ENCODE assay signal across 8 cellular contexts in genomic region chr17:50909765-50910661, GRCh38. TPM values are rescaled to one million over a fixed set of nuclear protein-coding genes. Genes with fewer than 3 reads are reported as not detected.
DNase-seq lines count a peak whose midpoint lies in the region; ATAC-seq and TF ChIP-seq lines count a peak whose summit lies in the region.

No MANE protein-coding gene starts in this region.

- peak overlapping the region in 3 of 4 donors; percentile 2 to 15 (median 11) for H3K4me3 ChIP-seq in stomach

- 29 to 57% (median 40%) methylated on average over 15 to 17 of the region's 17 CpGs for WGBS in stomach, 5 donors

- H3K4me1 Mint-ChIP-seq in T-helper 1 cell treated with Interleukin-12 subunit alpha and Interleukin-12 subunit beta and Interleukin-4 antibody, amounts not matched to agents 30 μg/mL and 1 μg/mL, for 36 hours (ENCODE audit: low read depth): peaks cover 37% of the 10 kb centered on the region
- H3K4me1 Mint-ChIP-seq in natural killer cell: peaks cover 16 to 34% of the 10 kb centered on the region in 2 donors

- H3K9me3 Mint-ChIP-seq in T-helper 1 cell treated with Interleukin-12 subunit alpha and Interleukin-12 subunit beta and Interleukin-4 antibody, amounts not matched to agents 30 μg/mL and 1 μg/mL, for 36 hours: no peaks in the 10 kb centered on the region
- H3K9me3 Mint-ChIP-seq in natural killer cell: no peaks in the 10 kb centered on the region

- no peaks in the 10 kb centered on the region for H3K27me3 ChIP-seq in stomach

- H3K36me3 ChIP-seq in stomach: no peaks in the 10 kb centered on the region

- H3K4me3 Mint-ChIP-seq in T-helper 1 cell treated with Interleukin-12 subunit alpha and Interleukin-12 subunit beta and Interleukin-4 antibody, amounts not matched to agents 30 μg/mL and 1 μg/mL, for 36 hours: peak overlapping the region; percentile 17
- peak overlapping the region; percentile 55 for H3K4me3 Mint-ChIP-seq in natural killer cell

- peak; percentile 47 for DNase-seq in activated gamma-delta T cell treated with anti-CD3 and anti-CD28 coated beads, Interleukin-2, amount 50 U/mL, for 16 hours (ENCODE audit: low read depth)
- DNase-seq in natural killer cell (peak; percentile 36), stomach (no peak), DMS79 (lab: John Stamatoyannopoulos, UW) (no peak), NCI-H2029 (lab: John Stamatoyannopoulos, UW) (no peak), hepatic stellate cell (ENCODE audit: low spot score) (no peak), NCI-H187 treated with DMSO at 0.1 percent for 48 hours (lab: John Stamatoyannopoulos, UW) (no peak)

- TF ChIP-seq CTCF in natural killer cell (IDR thresholded peaks at IDR 0.05): no peak
- no peak for TF ChIP-seq CTCF in stomach (IDR thresholded peaks at IDR 0.05)

- intact Hi-C loops in natural killer cell (cut with micrococcal nuclease): loop anchor here (2.0 kb wide), 1 partner anchor 43 kb away; the partner anchor contains the start of gene TOB1
- intact Hi-C loops in stomach (cut with DNase I; ENCODE audit: low total_unique reads): no loop called here

- peak overlapping the region; percentile 70 for H3K27ac Mint-ChIP-seq in T-helper 1 cell treated with Interleukin-12 subunit alpha and Interleukin-12 subunit beta and Interleukin-4 antibody, amounts not matched to agents 30 μg/mL and 1 μg/mL, for 36 hours
- H3K27ac Mint-ChIP-seq in natural killer cell: peak overlapping the region; percentile 85 to 91

- ATAC-seq in natural killer cell: peak; percentile 87 to 92 (median 91)

- no peaks in the 10 kb centered on the region for H3K9me3 ChIP-seq in stomach

- peak overlapping the region; percentile 88 to 97 (median 89) for H3K27ac ChIP-seq in stomach

- no peaks in the 10 kb centered on the region for H3K36me3 Mint-ChIP-seq in T-helper 1 cell treated with Interleukin-12 subunit alpha and Interleukin-12 subunit beta and Interleukin-4 antibody, amounts not matched to agents 30 μg/mL and 1 μg/mL, for 36 hours (ENCODE audit: low read depth)
- H3K36me3 Mint-ChIP-seq in natural killer cell: no peaks in the 10 kb centered on the region

- TF ChIP-seq EP300 in stomach (IDR thresholded peaks at IDR 0.05): no peak

- no peaks in the 10 kb centered on the region for H3K27me3 Mint-ChIP-seq in T-helper 1 cell treated with Interleukin-12 subunit alpha and Interleukin-12 subunit beta and Interleukin-4 antibody, amounts not matched to agents 30 μg/mL and 1 μg/mL, for 36 hours (ENCODE audit: low read depth)
- H3K27me3 Mint-ChIP-seq in natural killer cell (ENCODE audit: low read depth in 2 of 2): peaks cover 4 to 8% of the 10 kb centered on the region in 2 donors

- no peak for TF ChIP-seq POLR2A in stomach (IDR thresholded peaks at IDR 0.05)

- H3K4me1 ChIP-seq in stomach: peaks cover 48 to 84% (median 68%) of the 10 kb centered on the region in 4 donors

RNA-seq across cellular contexts. Expression of gene TOB1, which starts 43.9 kb away (rescaled TPM):
- 100 to 1,000 TPM in 2 of 3 donors, 10 to 100 TPM in 1; 51.1 to 123 (median 110) TPM for total RNA-seq in natural killer cell
- 100 to 1,000 TPM in 3 of 5 donors, 10 to 100 TPM in 2; 69.4 to 346 (median 100) TPM for total RNA-seq in stomach
- polyA plus RNA-seq in stomach: 10 to 100 TPM; 30.1 to 40.0 (median 39.9) TPM

Comparison
In these comparisons a context has a peak if more than half of its experiments do, and no peak if none do; other contexts are left out.
1. DNase-seq: peak in activated gamma-delta T cell treated with anti-CD3 and anti-CD28 coated beads, Interleukin-2, amount 50 U/mL, for 16 hours (single experiment) and natural killer cell (single experiment); none in stomach (single experiment), DMS79 (single experiment), NCI-H2029 (single experiment), hepatic stellate cell (single experiment) and NCI-H187 treated with DMSO at 0.1 percent for 48 hours (single experiment).